ENCODE assay signal across 8 cellular contexts in genomic region chr7:2508327-2509231, GRCh38.
DNase-seq lines count a peak whose midpoint lies in the region; ATAC-seq and TF ChIP-seq lines count a peak whose summit lies in the region.

No MANE protein-coding gene starts in this region.

- H3K4me3 ChIP-seq in fibroblast of mammary gland (ENCODE audit: control insufficient read depth, low read depth, low read length), result no peak overlapping the region

- ATAC-seq in GM21381 (IDR thresholded peaks at IDR 0.05; ENCODE audit: unreplicated experiment), result peak; percentile 54
- ATAC-seq in HG02588 (IDR thresholded peaks at IDR 0.05; ENCODE audit: unreplicated experiment), result no peak

- no peak for TF ChIP-seq CTCF in AG09319 (IDR thresholded peaks at IDR 0.05; ENCODE audit: low read depth, low read length)
- TF ChIP-seq CTCF in fibroblast of mammary gland (conservative IDR thresholded peaks at IDR 0.05; ENCODE audit: control insufficient read depth, insufficient read depth, low read depth, low read length), result no peak

- DNase-seq in AG09319 (ENCODE audit: extremely low read depth, low read depth) (peak; percentile 34), NCI-H510A (lab: John Stamatoyannopoulos, UW) (peak; percentile 95), activated T-cell treated with anti-CD3 and anti-CD28 coated beads for 1 hour (ENCODE audit: low read depth) (peak; percentile 68), fibroblast of mammary gland (ENCODE audit: low read depth) (peak; percentile 40), NCI-H748 (lab: John Stamatoyannopoulos, UW; ENCODE audit: unreplicated experiment) (no peak)
- DNase-seq in stimulated activated CD4-positive, alpha-beta T cell treated with anti-CD3 and anti-CD28 coated beads, Interleukin-1b, Interleukin-23, amount 100 ng/mL, for 48 hours, result peak; percentile 75
